ENCODE assay signal across 8 cellular contexts in the genomic region with DNA sequence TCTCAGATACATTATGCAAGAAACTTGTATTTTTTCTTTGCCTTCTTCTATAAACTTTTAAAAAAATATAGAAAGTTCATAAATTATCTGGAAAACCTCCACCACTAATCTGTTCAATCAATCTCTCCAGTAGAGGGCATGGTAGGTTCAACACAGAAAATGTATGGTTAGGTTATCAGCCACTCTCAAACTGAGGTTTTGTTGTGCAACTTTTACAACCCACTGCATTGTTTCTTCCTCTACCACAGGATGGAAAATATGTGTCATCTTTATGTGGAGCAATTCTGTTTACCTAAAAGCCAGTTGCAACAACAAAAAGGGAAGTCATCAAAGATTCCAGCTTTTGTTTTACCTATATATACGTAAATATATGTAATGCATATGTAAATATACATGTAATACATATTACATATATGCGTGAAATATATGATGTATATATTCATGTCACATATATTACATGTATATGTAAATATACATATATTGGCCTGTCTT. TPM values are rescaled to one million over a fixed set of nuclear protein-coding genes. Genes with fewer than 3 reads are reported as not detected.
DNase-seq lines count a peak whose midpoint lies in the region; TF ChIP-seq lines count a peak whose summit lies in the region.

No MANE protein-coding gene starts in this region.

- in situ Hi-C loops in GM23248 (cut with MboI), result loop anchor here (25.0 kb wide), 1 partner anchor 206 kb away; no protein-coding TSS in a partner anchor

- H3K9me3 ChIP-seq in GM23248 (ENCODE audit: low read depth) (no peaks in the 10 kb centered on the region), Karpas-422 (ENCODE audit: low read length) (no peaks in the 10 kb centered on the region)

- no peak overlapping the region for H3K4me3 Mint-ChIP-seq in mesothelial cell of epicardium

- WGBS in GM23248 (ENCODE audit: low coverage in 1 of 2, low lambda C conversion rate in 2 of 2, missing lambda C conversion rate in 2 of 2), 2 experiments, result 65 to 66% methylated on average over 2 of the region's 2 CpGs

- H3K27ac ChIP-seq in ACC112 (ENCODE audit: low read depth, low read length) (peak overlapping the region; percentile 86), GM23248 (no peak overlapping the region), Karpas-422 (ENCODE audit: low read length) (no peak overlapping the region), epithelial cell of prostate (peak overlapping the region; percentile 74)

- H2AFZ ChIP-seq in ACC112 (ENCODE audit: low read length, unreplicated experiment) (no peak overlapping the region), GM23248 (no peak overlapping the region), Karpas-422 (ENCODE audit: low read length) (no peak overlapping the region)

- H3K9me3 Mint-ChIP-seq in mesothelial cell of epicardium, result peaks cover 7% of the 10 kb centered on the region

- DNase-seq in EH (ENCODE audit: low read depth) (peak; percentile 88), GM23248 (peak; percentile 93), Karpas-422 (peak; percentile 82), SK-N-DZ (ENCODE audit: low spot score) (peak; percentile 27), epithelial cell of prostate (ENCODE audit: low read depth, low spot score) (peak; percentile 80), non-pigmented ciliary epithelial cell (ENCODE audit: low read depth) (peak; percentile 91), mesothelial cell of epicardium (ENCODE audit: low spot score in 2 of 2, unreplicated experiment in 2 of 2) (no peak)

- H3K4me2 ChIP-seq in GM23248 (ENCODE audit: unreplicated experiment) (no peak overlapping the region), Karpas-422 (ENCODE audit: low read depth, low read length, poor library complexity, severe bottlenecking) (peak overlapping the region; percentile 90)

- peaks cover 48% of the 10 kb centered on the region for H3K4me1 Mint-ChIP-seq in mesothelial cell of epicardium

- peaks cover 23% of the 10 kb centered on the region for H3K4me1 ChIP-seq in ACC112 (ENCODE audit: control insufficient read depth, insufficient read depth, low read length, unreplicated experiment)
- H3K4me1 ChIP-seq in GM23248 (ENCODE audit: insufficient read depth), result peaks cover 25% of the 10 kb centered on the region
- peaks cover 36% of the 10 kb centered on the region for H3K4me1 ChIP-seq in Karpas-422 (ENCODE audit: low read length)

- H3K9me2 ChIP-seq in GM23248 (ENCODE audit: insufficient read depth) (no peaks in the 10 kb centered on the region), Karpas-422 (replicated peaks; ENCODE audit: insufficient read depth, low read length) (no peaks in the 10 kb centered on the region)

- TF ChIP-seq CTCF in mesothelial cell of epicardium (IDR thresholded peaks at IDR 0.05; ENCODE audit: unreplicated experiment), result no peak

- H3K36me3 Mint-ChIP-seq in mesothelial cell of epicardium, result peaks cover 1% of the 10 kb centered on the region

- no peaks in the 10 kb centered on the region for H3K27me3 ChIP-seq in ACC112 (ENCODE audit: insufficient read depth, low read length)
- H3K27me3 ChIP-seq in GM23248 (replicated peaks; ENCODE audit: insufficient read depth), result no peaks in the 10 kb centered on the region
- H3K27me3 ChIP-seq in Karpas-422 (ENCODE audit: low read length), result no peaks in the 10 kb centered on the region

- no peak overlapping the region for H3K27ac Mint-ChIP-seq in mesothelial cell of epicardium

- H3K36me3 ChIP-seq in ACC112 (ENCODE audit: insufficient read depth, low read length), result peaks cover 8% of the 10 kb centered on the region
- no peaks in the 10 kb centered on the region for H3K36me3 ChIP-seq in GM23248 (ENCODE audit: low read depth)
- H3K36me3 ChIP-seq in Karpas-422 (ENCODE audit: insufficient read depth, low read length), result peaks cover 10% of the 10 kb centered on the region

- H3K9ac ChIP-seq in GM23248 (no peak overlapping the region), Karpas-422 (ENCODE audit: low read length) (no peak overlapping the region)

- H3K79me2 ChIP-seq in ACC112 (ENCODE audit: control insufficient read depth, insufficient read depth, low read length, unreplicated experiment), result peaks cover 14% of the 10 kb centered on the region
- H3K79me2 ChIP-seq in GM23248 (ENCODE audit: insufficient read depth), result no peaks in the 10 kb centered on the region
- H3K79me2 ChIP-seq in Karpas-422 (ENCODE audit: low read length), result peaks cover 6% of the 10 kb centered on the region

- H3F3A ChIP-seq in GM23248 (ENCODE audit: insufficient read depth), result peaks cover 28% of the 10 kb centered on the region

- H3K27me3 Mint-ChIP-seq in mesothelial cell of epicardium (ENCODE audit: low read depth), result no peaks in the 10 kb centered on the region

- H3K4me3 ChIP-seq in ACC112 (ENCODE audit: low read depth, low read length), result no peak overlapping the region
- no peak overlapping the region for H3K4me3 ChIP-seq in GM23248
- no peak overlapping the region for H3K4me3 ChIP-seq in Karpas-422 (ENCODE audit: low read length)

- H4K20me1 ChIP-seq in GM23248 (ENCODE audit: insufficient read depth) (no peaks in the 10 kb centered on the region), Karpas-422 (ENCODE audit: insufficient read depth, low read depth, low read length) (peaks cover 5% of the 10 kb centered on the region; the same call in 1 of the 2 replicates)

RNA-seq across cellular contexts. Expression of a gene that starts 3.0 kb away (rescaled TPM):
- 0.38 and 0.43 TPM in 2 replicates for total RNA-seq in GM23248 (2014; rRNA removed; shearing (Covaris generic))
- 2.2 and 3.8 TPM in 2 replicates for polyA plus RNA-seq in GM23248 (2016; fragmentation: Nextera tagmentation; extraction: Ambion mirVana)
- 35.3 and 39.8 TPM in 2 replicates for total RNA-seq in Karpas-422 (2014; rRNA removed; shearing (Covaris generic); ENCODE audit: low replicate concordance)
- 24.2 and 37.9 TPM in 2 replicates for polyA plus RNA-seq in SK-N-DZ (2014; cell fraction: cytosol; rRNA removed)
- 17.4 and 24.7 TPM in 2 replicates for polyA plus RNA-seq in SK-N-DZ (2014; cell fraction: nucleus; rRNA removed)
- total RNA-seq in mesothelial cell of epicardium, result 51.6 to 55.2 TPM (median 54.4 TPM) in 3 replicates

Comparison
In these comparisons a context has a peak if more than half of its experiments do, and no peak if none do; other contexts are left out.
1. H3K27ac ChIP-seq: peak in ACC112 (single experiment) and epithelial cell of prostate (single experiment); none in GM23248 (single experiment) and Karpas-422 (single experiment).
2. DNase-seq: peak in EH (single experiment), GM23248 (single experiment), Karpas-422 (single experiment), SK-N-DZ (single experiment), epithelial cell of prostate (single experiment) and non-pigmented ciliary epithelial cell (single experiment); none in mesothelial cell of epicardium (0 of 2).
3. RNA of a gene that starts 3.0 kb away (total RNA-seq): 51.6 to 55.2 TPM in mesothelial cell of epicardium and 35.3 to 39.8 TPM in Karpas-422; 0.38 to 0.43 TPM in GM23248; every median in the first group is over 10 times any median in the second.